ENCODE assay signal across 23 cellular contexts in genomic region chr20:47099093-47099492, GRCh38.
DNase-seq lines count a peak whose midpoint lies in the region; ATAC-seq and TF ChIP-seq lines count a peak whose summit lies in the region.
"Had no signal": no experiment of that assay in that cellular context is flagged by ENCODE, and none has a peak within 500 bp of the region (broad histone marks: within the 10 kb centered on the region; RNA-seq: fewer than 3 reads in every experiment).

No MANE protein-coding gene starts in this region.

- H3K36me3 ChIP-seq in left ventricle myocardium inferior (peaks cover 9% of the 10 kb centered on the region), subcutaneous abdominal adipose tissue (ENCODE audit: control insufficient read depth in 5 of 5, insufficient read depth in 5 of 5, low read length in 5 of 5) (peaks cover 0 to 11% (median 0%) of the 10 kb centered on the region in 5 donors), vagina (no peaks in the 10 kb centered on the region)
- H3K36me3 ChIP-seq: BE2C; BLaER1 treated with 17β-estradiol and CSF1 and Interleukin-3, amounts not matched to agents 10 nM and 100 nM had no signal

- H3K27me3 Mint-ChIP-seq in osteocyte (ENCODE audit: unreplicated experiment): peaks cover 38% of the 10 kb centered on the region

- no peaks in the 10 kb centered on the region for H3K4me1 Mint-ChIP-seq in osteocyte (ENCODE audit: unreplicated experiment)
- H3K4me1 Mint-ChIP-seq: CD14-positive monocyte; CD8-positive, alpha-beta memory T cell had no signal

- peak overlapping the region; percentile 9 for H3K27ac ChIP-seq in left ventricle myocardium inferior (replicated peaks)
- H3K27ac ChIP-seq in subcutaneous abdominal adipose tissue (ENCODE audit: low read depth, low read length): peak overlapping the region; percentile 31
- no peak overlapping the region for H3K27ac ChIP-seq in vagina
- H3K27ac ChIP-seq: A549; BLaER1 treated with 17β-estradiol and CSF1 and Interleukin-3, amounts not matched to agents 10 nM and 100 nM; GM23248 had no signal

- H3K4me1 ChIP-seq in left ventricle myocardium inferior: peaks cover 10% of the 10 kb centered on the region
- H3K4me1 ChIP-seq in subcutaneous abdominal adipose tissue (ENCODE audit: control insufficient read depth in 5 of 5, insufficient read depth in 5 of 5, low read length in 5 of 5): peaks cover 2 to 38% (median 27%) of the 10 kb centered on the region in 5 donors
- H3K4me1 ChIP-seq in vagina: no peaks in the 10 kb centered on the region
- H3K4me1 ChIP-seq: A549 had no signal

- intact Hi-C loops in left ventricle myocardium inferior (cut with micrococcal nuclease) (no loop called here), Right ventricle myocardium superior (cut with DNase I) (no loop called here), vagina (cut with DNase I) (no loop called here)

- H3K9me3 ChIP-seq in left ventricle myocardium inferior (replicated peaks): peaks cover 64% of the 10 kb centered on the region
- H3K9me3 ChIP-seq in subcutaneous abdominal adipose tissue (ENCODE audit: control insufficient read depth in 5 of 5, low read length in 5 of 5): peaks cover 5 to 28% (median 9%) of the 10 kb centered on the region in 5 donors
- peaks cover 4% of the 10 kb centered on the region for H3K9me3 ChIP-seq in vagina
- H3K9me3 ChIP-seq: BE2C had no signal

- H3K36me3 Mint-ChIP-seq in osteocyte (ENCODE audit: unreplicated experiment): no peaks in the 10 kb centered on the region
- H3K36me3 Mint-ChIP-seq in activated naive CD4-positive, alpha-beta T cell treated with anti-CD3 and anti-CD28 coated beads, Interleukin-2, amount 50 U/mL, for 72 hours: no peaks in the 10 kb centered on the region
- H3K36me3 Mint-ChIP-seq: CD14-positive monocyte; CD8-positive, alpha-beta memory T cell had no signal

- H3K4me3 ChIP-seq in left ventricle myocardium inferior: no peak overlapping the region
- H3K4me3 ChIP-seq in subcutaneous abdominal adipose tissue (ENCODE audit: low read depth in 1 of 5, low read length in 5 of 5): no peak overlapping the region
- no peak overlapping the region for H3K4me3 ChIP-seq in vagina
- H3K4me3 ChIP-seq: A549; BLaER1 treated with 17β-estradiol and CSF1 and Interleukin-3, amounts not matched to agents 10 nM and 100 nM; GM12878; GM23248 had no signal

- peaks cover 15% of the 10 kb centered on the region for H3K9me3 Mint-ChIP-seq in osteocyte (ENCODE audit: unreplicated experiment)
- peaks cover 8 to 10% of the 10 kb centered on the region in 2 donors for H3K9me3 Mint-ChIP-seq in activated naive CD4-positive, alpha-beta T cell treated with anti-CD3 and anti-CD28 coated beads, Interleukin-2, amount 50 U/mL, for 72 hours

- ATAC-seq in Right ventricle myocardium superior (ENCODE audit: poor library complexity): no peak
- no peak for ATAC-seq in activated naive CD4-positive, alpha-beta T cell treated with anti-CD3 and anti-CD28 coated beads, Interleukin-2, amount 50 U/mL, for 72 hours
- no peak for ATAC-seq in HG02973 (IDR thresholded peaks at IDR 0.05; ENCODE audit: unreplicated experiment)
- ATAC-seq: A549, GM12878 had no signal

- H3K27me3 ChIP-seq in left ventricle myocardium inferior (ENCODE audit: low read depth) (peaks cover 26% of the 10 kb centered on the region), subcutaneous abdominal adipose tissue (ENCODE audit: control insufficient read depth in 5 of 5, insufficient read depth in 4 of 5, low read length in 5 of 5) (no peaks in the 10 kb centered on the region), vagina (no peaks in the 10 kb centered on the region)
- H3K27me3 ChIP-seq: BLaER1 treated with 17β-estradiol and CSF1 and Interleukin-3, amounts not matched to agents 10 nM and 100 nM had no signal

- no peak overlapping the region for H3K4me3 Mint-ChIP-seq in osteocyte (ENCODE audit: unreplicated experiment)
- H3K4me3 Mint-ChIP-seq: CD14-positive monocyte; CD4-positive, alpha-beta T cell; CD8-positive, alpha-beta memory T cell had no signal

- no peak for TF ChIP-seq POLR2A in vagina (IDR thresholded peaks at IDR 0.05)

- TF ChIP-seq CTCF in left ventricle myocardium inferior (IDR thresholded peaks at IDR 0.05; ENCODE audit: borderline replicate concordance): no peak
- TF ChIP-seq CTCF in osteocyte (IDR thresholded peaks at IDR 0.05): no peak
- TF ChIP-seq CTCF in vagina (IDR thresholded peaks at IDR 0.05): no peak

- DNase-seq in left ventricle myocardium inferior (no peak), Right ventricle myocardium superior (no peak), osteocyte (ENCODE audit: extremely low spot score, unreplicated experiment) (peak; percentile 38), vagina (ENCODE audit: extremely low spot score in 2 of 2) (peak; percentile 19 to 52)
- DNase-seq in activated naive CD4-positive, alpha-beta T cell treated with anti-CD3 and anti-CD28 coated beads, Interleukin-2, amount 50 U/mL, for 72 hours (ENCODE audit: low spot score in 2 of 2): no peak
- DNase-seq: 8988T; ACHN; AML-193; BE2C; CD4-positive, alpha-beta T cell; CD8-positive, alpha-beta memory T cell; DMS 273 treated with DMSO at 0.1 percent for 48 hours; DMS79; EL; GDM1; H7 had no signal

- no peak overlapping the region for H3K9ac ChIP-seq in subcutaneous abdominal adipose tissue (ENCODE audit: low read length in 5 of 5)
- H3K9ac ChIP-seq: BLaER1 treated with 17β-estradiol and CSF1 and Interleukin-3, amounts not matched to agents 10 nM and 100 nM; GM23248 had no signal

- no peak overlapping the region for H3K27ac Mint-ChIP-seq in osteocyte (ENCODE audit: unreplicated experiment)
- no peak overlapping the region for H3K27ac Mint-ChIP-seq in activated naive CD4-positive, alpha-beta T cell treated with anti-CD3 and anti-CD28 coated beads, Interleukin-2, amount 50 U/mL, for 72 hours
- H3K27ac Mint-ChIP-seq: CD4-positive, alpha-beta T cell; CD8-positive, alpha-beta memory T cell had no signal

Comparison
In these comparisons a context has a peak if more than half of its experiments do, and no peak if none do; other contexts are left out.
1. DNase-seq: peak in osteocyte (single experiment) and vagina (2 of 2); none in left ventricle myocardium inferior (single experiment), Right ventricle myocardium superior (single experiment) and activated naive CD4-positive, alpha-beta T cell treated with anti-CD3 and anti-CD28 coated beads, Interleukin-2, amount 50 U/mL, for 72 hours (0 of 2).